Comparison of ENCODE assay signal across 1 cellular context in the genomic region with DNA sequence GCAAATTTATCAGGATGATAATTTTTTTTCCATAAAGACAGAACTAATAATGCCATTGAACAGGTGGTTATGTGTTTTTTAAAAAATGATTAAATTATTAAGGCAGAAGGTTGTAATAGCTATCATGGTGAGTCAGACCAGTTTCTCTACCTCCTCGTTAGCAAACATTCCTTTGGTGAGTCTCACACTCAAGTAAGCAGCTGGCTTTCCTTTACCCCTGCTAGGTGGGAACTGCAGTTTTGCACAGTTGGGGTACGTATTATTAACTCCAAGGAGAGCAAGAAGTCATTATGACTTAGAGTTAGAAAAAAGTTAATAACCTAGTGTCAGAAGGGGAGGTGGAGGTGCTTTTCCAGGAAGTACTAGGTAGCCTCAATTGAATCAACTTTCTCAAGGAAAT.
TF ChIP-seq lines count a peak whose summit lies in the region.

No MANE protein-coding gene starts in this region.

TF ChIP-seq in SK-N-SH, 30 proteins besides CTCF, POLR2A, EP300 and RAD21 (continued from another document):
- TF ChIP-seq, protein P1, sequence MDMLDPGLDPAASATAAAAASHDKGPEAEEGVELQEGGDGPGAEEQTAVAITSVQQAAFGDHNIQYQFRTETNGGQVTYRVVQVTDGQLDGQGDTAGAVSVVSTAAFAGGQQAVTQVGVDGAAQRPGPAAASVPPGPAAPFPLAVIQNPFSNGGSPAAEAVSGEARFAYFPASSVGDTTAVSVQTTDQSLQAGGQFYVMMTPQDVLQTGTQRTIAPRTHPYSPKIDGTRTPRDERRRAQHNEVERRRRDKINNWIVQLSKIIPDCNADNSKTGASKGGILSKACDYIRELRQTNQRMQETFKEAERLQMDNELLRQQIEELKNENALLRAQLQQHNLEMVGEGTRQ (IDR thresholded peaks at IDR 0.05; ENCODE audit: borderline replicate concordance, low read depth, low read length) = no peak
- TF ChIP-seq CHD2 (IDR thresholded peaks at IDR 0.05; ENCODE audit: low read length, partially characterized antibody) (no peak), TCF12 (IDR thresholded peaks at IDR 0.05) (no peak)
